In the genomic region with DNA sequence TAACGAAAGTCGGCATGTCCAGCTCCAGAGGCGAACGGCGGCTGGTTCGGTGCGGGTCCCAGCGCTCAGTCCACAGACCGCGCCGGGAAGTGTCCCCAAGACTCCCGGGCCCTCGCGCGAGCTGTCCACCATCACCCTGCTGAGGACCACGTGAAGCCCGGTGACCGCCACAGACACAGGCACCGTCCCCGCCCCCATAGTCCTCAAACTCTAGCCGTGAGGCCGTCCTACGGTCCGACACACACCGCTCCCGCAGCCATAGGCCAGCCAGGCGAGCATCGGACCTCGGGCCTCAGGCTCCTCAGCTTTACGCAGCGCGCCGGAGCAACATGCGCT, we compare ENCODE assay signal across 8 cellular contexts. TPM values are rescaled to one million over a fixed set of nuclear protein-coding genes. Genes with fewer than 3 reads are reported as not detected.
DNase-seq lines count a peak whose midpoint lies in the region; ATAC-seq and TF ChIP-seq lines count a peak whose summit lies in the region.

No MANE protein-coding gene starts in this region.

- CTCF ChIA-PET in WTC11 (lab: Charles Lee): interaction anchor here (1.0 to 3.2 kb wide), 10 partner anchors 10 to 66 kb away, joined by 3 to 35 read pairs (median 7); a partner anchor contains a TSS

- intact Hi-C loops in Right ventricle myocardium inferior (cut with DNase I): loop anchor here (5.0 kb wide), 1 partner anchor 53 kb away; no protein-coding TSS in a partner anchor
- intact Hi-C loops in posterior vena cava (cut with DNase I): no loop called here

- H3K4me3 Mint-ChIP-seq in WTC11: peak overlapping the region; percentile 91

- H3K9me3 Mint-ChIP-seq in WTC11: no peaks in the 10 kb centered on the region

- peak; percentile 39 for ATAC-seq in GM21367 (IDR thresholded peaks at IDR 0.05; ENCODE audit: unreplicated experiment)
- ATAC-seq in HG03520 (IDR thresholded peaks at IDR 0.05; ENCODE audit: unreplicated experiment): peak; percentile 38
- peak; percentile 41 for ATAC-seq in WTC11
- ATAC-seq in Right ventricle myocardium inferior: peak; percentile 30

- no peak for TF ChIP-seq CTCF in WTC11 (IDR thresholded peaks at IDR 0.05)

- peak; percentile 53 for DNase-seq in ELR (ENCODE audit: low read depth)
- peak; percentile 53 for DNase-seq in WTC11 (ENCODE audit: low spot score)
- DNase-seq in Right ventricle myocardium inferior (ENCODE audit: missing footprints): no peak
- peak; percentile 86 for DNase-seq in posterior vena cava (ENCODE audit: low spot score)
- no peak for DNase-seq in A172 (ENCODE audit: low spot score)
- DNase-seq in NCI-H2029 (lab: John Stamatoyannopoulos, UW): no peak

- H3K4me1 Mint-ChIP-seq in WTC11: peaks cover 26% of the 10 kb centered on the region

- H3K27me3 Mint-ChIP-seq in WTC11 (ENCODE audit: low read depth): no peaks in the 10 kb centered on the region; the same call in 1 of the 2 replicates

- peaks cover 41% of the 10 kb centered on the region for H3K36me3 Mint-ChIP-seq in WTC11

- peak overlapping the region; percentile 92 for H3K27ac Mint-ChIP-seq in WTC11

- POLR2A ChIA-PET in WTC11 (lab: Charles Lee): interaction anchor here (0.6 to 2.1 kb wide), 6 partner anchors 10 to 45 kb away, joined by 3 to 11 read pairs (median 7); a partner anchor contains a TSS

TF ChIP-seq in WTC11, 78 proteins besides CTCF, POLR2A, EP300 and RAD21:
- TF ChIP-seq NR2C2 (CRISPR knock-in tag; IDR thresholded peaks at IDR 0.05) (no peak), KAT7 (CRISPR knock-in tag; IDR thresholded peaks at IDR 0.05; ENCODE audit: borderline replicate concordance) (0 out of 2 replicates have a peak, but pooled peaks have one; percentile 35), JUN (CRISPR knock-in tag; IDR thresholded peaks at IDR 0.05) (peak; percentile 80; the same call in 1 of the 2 replicates), ZNF671 (CRISPR knock-in tag; IDR thresholded peaks at IDR 0.05) (no peak)

RNA-seq across cellular contexts. Expression of a gene that starts 0.5 kb away (rescaled TPM):
- total RNA-seq in WTC11 (2021) (44.1 to 64.8 TPM (median 45.7 TPM) in 3 replicates), Right ventricle myocardium inferior (9.8 TPM), posterior vena cava (10 to 100 TPM; 11.9 to 12.9 TPM)
- total RNA-seq in A172 (2014; rRNA removed; shearing (Covaris generic)): 22.7 and 34.0 TPM in 2 replicates

RNA-seq across cellular contexts. Expression of a gene that starts 10.0 kb away (rescaled TPM):
- total RNA-seq in WTC11 (2021): 167 to 172 TPM (median 170 TPM) in 3 replicates
- total RNA-seq in Right ventricle myocardium inferior: 28.5 TPM
- 10 to 100 TPM; 39.1 to 44.4 TPM for total RNA-seq in posterior vena cava
- total RNA-seq in A172 (2014; rRNA removed; shearing (Covaris generic)): 150 and 219 TPM in 2 replicates

Comparison
In these comparisons a context has a peak if more than half of its experiments do, and no peak if none do; other contexts are left out.
1. DNase-seq: peak in ELR (single experiment), WTC11 (single experiment) and posterior vena cava (single experiment); none in Right ventricle myocardium inferior (single experiment), A172 (single experiment) and NCI-H2029 (single experiment).
2. Peak in every context shown above with its lines, with median percentiles within 50 percentile points of each other: ATAC-seq.